9 cellular contexts compared by ENCODE assay signal in genomic region chr19:459724-460511, GRCh38. TPM values are rescaled to one million over a fixed set of nuclear protein-coding genes. Genes with fewer than 3 reads are reported as not detected.
DNase-seq lines count a peak whose midpoint lies in the region; ATAC-seq and TF ChIP-seq lines count a peak whose summit lies in the region.
"Had no signal": no experiment of that assay in that cellular context is flagged by ENCODE, and none has a peak within 500 bp of the region (broad histone marks: within the 10 kb centered on the region; RNA-seq: fewer than 3 reads in every experiment).

No MANE protein-coding gene starts in this region.

- 8% methylated on average over 66 of the region's 66 CpGs for WGBS in thymus

- H3K4me1 Mint-ChIP-seq in activated CD4-positive, alpha-beta T cell treated with anti-CD3 and anti-CD28 coated beads, Interleukin-2, amount 10 ng/mL, durations not matched to agents 24 days and 14 days = no peaks in the 10 kb centered on the region

- H3K36me3 ChIP-seq in thymus (ENCODE audit: control insufficient read depth, insufficient read depth) = no peaks in the 10 kb centered on the region

- no peaks in the 10 kb centered on the region for H3K9me3 Mint-ChIP-seq in activated CD4-positive, alpha-beta T cell treated with anti-CD3 and anti-CD28 coated beads, Interleukin-2, amount 10 ng/mL, durations not matched to agents 24 days and 14 days

- H3K4me3 ChIP-seq in thymus (ENCODE audit: low read length) = peak overlapping the region; percentile 35

- H3K27ac Mint-ChIP-seq in activated CD4-positive, alpha-beta T cell treated with anti-CD3 and anti-CD28 coated beads, Interleukin-2, amount 10 ng/mL, durations not matched to agents 24 days and 14 days = no peak overlapping the region

- peaks cover 39% of the 10 kb centered on the region for H3K27me3 ChIP-seq in thymus (ENCODE audit: control insufficient read depth, insufficient read depth)

- peaks cover 8% of the 10 kb centered on the region for H3K9me3 ChIP-seq in thymus (ENCODE audit: control insufficient read depth)

- peak overlapping the region; percentile 8 for H3K4me3 Mint-ChIP-seq in activated CD4-positive, alpha-beta T cell treated with anti-CD3 and anti-CD28 coated beads, Interleukin-2, amount 10 ng/mL, durations not matched to agents 24 days and 14 days

- peaks cover 20% of the 10 kb centered on the region for H3K27me3 Mint-ChIP-seq in activated CD4-positive, alpha-beta T cell treated with anti-CD3 and anti-CD28 coated beads, Interleukin-2, amount 10 ng/mL, durations not matched to agents 24 days and 14 days

- no peaks in the 10 kb centered on the region for H3K4me1 ChIP-seq in thymus (ENCODE audit: control insufficient read depth, insufficient read depth, low read length)
- H3K4me1 ChIP-seq: foreskin keratinocyte had no signal

- TF ChIP-seq CTCF in C4-2B (conservative IDR thresholded peaks at IDR 0.05) = no peak

- peaks cover 2% of the 10 kb centered on the region for H3K36me3 Mint-ChIP-seq in activated CD4-positive, alpha-beta T cell treated with anti-CD3 and anti-CD28 coated beads, Interleukin-2, amount 10 ng/mL, durations not matched to agents 24 days and 14 days (ENCODE audit: low read depth)

- DNase-seq in NCI-H1092 treated with DMSO at 0.1 percent for 48 hours (lab: John Stamatoyannopoulos, UW) (peak; percentile 87), mucosa of gallbladder (ENCODE audit: low spot score) (peak; percentile 66), posterior vena cava (ENCODE audit: low spot score) (no peak), Kasumi-1 (lab: John Stamatoyannopoulos, UW) (no peak)
- DNase-seq in activated CD4-positive, alpha-beta T cell treated with anti-CD3 and anti-CD28 coated beads, Interleukin-2, amount 10 ng/mL, durations not matched to agents 24 days and 14 days = no peak

- H3K27ac ChIP-seq in C4-2B (peak overlapping the region; percentile 60), thymus (ENCODE audit: low read depth) (no peak overlapping the region)
- H3K27ac ChIP-seq: foreskin keratinocyte had no signal

- intact Hi-C loops in activated CD4-positive, alpha-beta T cell treated with anti-CD3 and anti-CD28 coated beads, Interleukin-2, amount 10 ng/mL, durations not matched to agents 24 days and 14 days (cut with micrococcal nuclease) = no loop called here
- intact Hi-C loops in posterior vena cava (cut with DNase I) = no loop called here

- ATAC-seq in esophagus mucosa = peak; percentile 31
- ATAC-seq: foreskin keratinocyte had no signal

RNA-seq across cellular contexts. Expression of gene SHC2, which starts 0.9 kb away (rescaled TPM):
- total RNA-seq in activated CD4-positive, alpha-beta T cell treated with anti-CD3 and anti-CD28 coated beads, Interleukin-2, amount 10 ng/mL, durations not matched to agents 24 days and 14 days = not detected in 2 replicates
- total RNA-seq in esophagus mucosa (1.7 TPM), mucosa of gallbladder (139 TPM), posterior vena cava (10 to 100 TPM; 21.0 to 21.9 TPM)
- 5.2 TPM for polyA plus RNA-seq in thymus

RNA-seq across cellular contexts. Expression of gene MADCAM1, which starts 36.4 kb away (rescaled TPM):
- total RNA-seq in activated CD4-positive, alpha-beta T cell treated with anti-CD3 and anti-CD28 coated beads, Interleukin-2, amount 10 ng/mL, durations not matched to agents 24 days and 14 days = 0.14 and 0.19 TPM in 2 replicates
- 0.36 TPM for total RNA-seq in esophagus mucosa
- total RNA-seq in mucosa of gallbladder = 5.8 TPM
- polyA plus RNA-seq in thymus = 0.27 TPM
- total RNA-seq in posterior vena cava = under 1 TPM in 1 of 2 donors, not detected in 1; 0.42 TPM

RNA-seq across cellular contexts. Expression of gene TPGS1, which starts 47.4 kb away (rescaled TPM):
- total RNA-seq in activated CD4-positive, alpha-beta T cell treated with anti-CD3 and anti-CD28 coated beads, Interleukin-2, amount 10 ng/mL, durations not matched to agents 24 days and 14 days = 13.5 and 15.6 TPM in 2 replicates
- 14.2 TPM for total RNA-seq in esophagus mucosa
- 33.8 TPM for total RNA-seq in mucosa of gallbladder
- polyA plus RNA-seq in thymus = 14.3 TPM
- 10 to 100 TPM; 21.0 to 21.2 TPM for total RNA-seq in posterior vena cava

RNA-seq across cellular contexts. Expression of gene C2CD4C, which starts 51.0 kb away (rescaled TPM):
- total RNA-seq in activated CD4-positive, alpha-beta T cell treated with anti-CD3 and anti-CD28 coated beads, Interleukin-2, amount 10 ng/mL, durations not matched to agents 24 days and 14 days = 0.07 and 0.17 TPM in 2 replicates
- total RNA-seq in esophagus mucosa (0.16 TPM), mucosa of gallbladder (172 TPM), posterior vena cava (1 to 10 TPM; 1.1 to 2.9 TPM)
- polyA plus RNA-seq in thymus = 0.59 TPM

Comparison
In these comparisons a context has a peak if more than half of its experiments do, and no peak if none do; other contexts are left out.
1. DNase-seq: peak in NCI-H1092 treated with DMSO at 0.1 percent for 48 hours (single experiment) and mucosa of gallbladder (single experiment); none in activated CD4-positive, alpha-beta T cell treated with anti-CD3 and anti-CD28 coated beads, Interleukin-2, amount 10 ng/mL, durations not matched to agents 24 days and 14 days (single experiment), posterior vena cava (single experiment) and Kasumi-1 (0 of 2).